Comparison of ENCODE assay signal across 29 cellular contexts in the genomic region with DNA sequence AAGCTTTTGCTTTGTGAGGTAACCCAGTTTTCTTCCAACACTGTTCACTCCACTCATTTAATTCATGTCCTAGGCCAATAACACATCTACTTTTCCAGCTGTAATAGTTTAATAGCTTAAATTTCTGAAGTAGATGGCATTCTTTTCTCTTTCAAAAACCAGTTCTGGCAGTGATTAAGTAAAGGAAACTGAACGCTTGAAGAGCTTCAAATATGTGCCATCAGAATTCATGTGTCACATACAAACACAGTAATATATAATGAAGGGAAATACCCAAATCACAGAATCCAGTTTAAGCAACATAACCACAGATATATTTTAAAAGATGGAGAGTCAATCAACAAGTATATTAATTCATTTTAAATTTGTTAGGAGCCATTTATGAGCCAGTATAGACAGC.
"Had no signal": no experiment of that assay in that cellular context is flagged by ENCODE, and none has a peak within 500 bp of the region (broad histone marks: within the 10 kb centered on the region; RNA-seq: fewer than 3 reads in every experiment).

No MANE protein-coding gene starts in this region.

- H3K27me3 ChIP-seq: colonic mucosa, esophagus muscularis mucosa, foreskin keratinocyte, gastroesophageal sphincter, heart left ventricle, hepatocyte, left lung had no signal

- H3K27ac Mint-ChIP-seq: dendritic cell treated with granulocyte-macrophage colony-stimulating factor and Interleukin-4, amounts not matched to agents 40 ng/mL and 50 ng/mL, for 4 days; endodermal cell; memory B cell; naive thymus-derived CD4-positive, alpha-beta T cell had no signal

- H3K4me1 Mint-ChIP-seq: memory B cell had no signal

- H3K4me3 Mint-ChIP-seq: dendritic cell treated with granulocyte-macrophage colony-stimulating factor and Interleukin-4, amounts not matched to agents 40 ng/mL and 50 ng/mL, for 4 days; effector memory CD8-positive, alpha-beta T cell; endodermal cell; immature natural killer cell; memory B cell; naive thymus-derived CD4-positive, alpha-beta T cell; natural killer cell had no signal

- H3K36me3 Mint-ChIP-seq: memory B cell, natural killer cell had no signal

- H3K27me3 Mint-ChIP-seq: dendritic cell treated with granulocyte-macrophage colony-stimulating factor and Interleukin-4, amounts not matched to agents 40 ng/mL and 50 ng/mL, for 4 days; effector memory CD8-positive, alpha-beta T cell; memory B cell; naive thymus-derived CD4-positive, alpha-beta T cell had no signal

- ATAC-seq: effector memory CD8-positive, alpha-beta T cell; foreskin keratinocyte; gastroesophageal sphincter; heart left ventricle; left cardiac atrium; left lung; left ventricle myocardium superior; lower lobe of right lung; naive thymus-derived CD4-positive, alpha-beta T cell; natural killer cell had no signal

- H3K27ac ChIP-seq: colonic mucosa, epithelial cell of prostate, esophagus muscularis mucosa, foreskin keratinocyte, gastroesophageal sphincter, heart left ventricle, hepatocyte, left lung, lower lobe of right lung had no signal

- H3K9me3 Mint-ChIP-seq: dendritic cell treated with granulocyte-macrophage colony-stimulating factor and Interleukin-4, amounts not matched to agents 40 ng/mL and 50 ng/mL, for 4 days; effector memory CD8-positive, alpha-beta T cell; endodermal cell; immature natural killer cell; memory B cell; natural killer cell had no signal

- H3K4me3 ChIP-seq: colonic mucosa, esophagus muscularis mucosa, gastroesophageal sphincter, heart left ventricle, hepatocyte, left lung, lower lobe of right lung had no signal

- DNase-seq: colonic mucosa; cortex of kidney; effector CD8-positive, alpha-beta T cell; effector memory CD8-positive, alpha-beta T cell; endodermal cell; erythroblast; foreskin keratinocyte; heart left ventricle; hypothalamus; immature natural killer cell; islet precursor cell; kidney; kidney glomerular epithelial cell; left cardiac atrium; left lung; left ventricle myocardium superior; lower lobe of right lung; mesendoderm; midbrain; naive thymus-derived CD4-positive, alpha-beta T cell; natural killer cell had no signal

- H2AFZ ChIP-seq: hepatocyte had no signal

- H3K9me3 ChIP-seq: colonic mucosa, esophagus muscularis mucosa, gastroesophageal sphincter, heart left ventricle, left lung, lower lobe of right lung had no signal

- H3K36me3 ChIP-seq: colonic mucosa, esophagus muscularis mucosa, gastroesophageal sphincter, heart left ventricle, left lung, lower lobe of right lung had no signal

- H3K4me1 ChIP-seq: colonic mucosa had no signal

- FAIRE-seq: endometrium, frontal cortex, kidney had no signal

- H3K4me2 ChIP-seq: hepatocyte had no signal
